Comparison of ENCODE assay signal across 39 cellular contexts in the genomic region with DNA sequence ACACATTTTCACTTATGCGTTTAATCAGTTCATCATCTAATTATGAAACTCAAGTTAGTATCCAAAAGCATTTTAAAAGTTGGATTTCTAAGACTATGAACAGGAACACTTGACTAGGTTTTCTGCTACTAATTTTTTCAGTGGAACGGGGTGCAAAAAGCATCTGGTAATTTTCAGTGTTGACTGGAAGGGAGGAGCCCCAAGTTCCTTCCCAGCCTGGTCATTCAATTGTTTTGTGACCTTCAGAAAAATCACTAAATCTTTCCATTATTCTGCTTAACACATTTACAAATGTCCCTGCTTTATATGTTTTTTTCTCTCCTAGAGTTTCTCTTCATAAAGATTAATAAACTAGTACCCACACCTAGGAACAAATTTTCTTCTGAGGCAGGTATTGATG. TPM values are rescaled to one million over a fixed set of nuclear protein-coding genes. Genes with fewer than 3 reads are reported as not detected.
"Had no signal": no experiment of that assay in that cellular context is flagged by ENCODE, and none has a peak within 500 bp of the region (broad histone marks: within the 10 kb centered on the region; RNA-seq: fewer than 3 reads in every experiment).

No MANE protein-coding gene starts in this region.

- H3K27me3 ChIP-seq: adrenal gland, body of pancreas, brain microvascular endothelial cell, breast epithelium had no signal

- H3K4me3 ChIP-seq: adrenal gland, body of pancreas, breast epithelium had no signal

- H3K9me3 Mint-ChIP-seq: activated CD8-positive, alpha-beta T cell treated with anti-CD3 and anti-CD28 coated beads for 36 hours; activated naive CD4-positive, alpha-beta T cell treated with anti-CD3 and anti-CD28 coated beads for 36 hours; activated T-helper 1 cell treated with anti-CD3 and anti-CD28 coated beads, Interleukin-12 subunit alpha, Interleukin-12 subunit beta, Interleukin-2, Interleukin-4 antibody, amounts not matched to agents 30 ng/mL and 10 ng/mL and 1 ng/mL, durations not matched to agents 14 hours and 24 hours and 36 hours; activated T-helper 17 cell treated with anti-CD3 and anti-CD28 coated beads, Interleukin-2, amount 50 U/mL, for 72 hours; T-helper 2 cell treated with Interferon-gamma antibody and Interleukin-4, amounts not matched to agents 5 μg/mL and 100 μg/mL, for 36 hours had no signal

- FAIRE-seq: astrocyte, TTC549 had no signal

- H3K4me1 ChIP-seq: adrenal gland, body of pancreas, breast epithelium had no signal

- ATAC-seq: activated CD8-positive, alpha-beta T cell treated with anti-CD3 and anti-CD28 coated beads for 36 hours; activated naive CD4-positive, alpha-beta T cell treated with anti-CD3 and anti-CD28 coated beads, Interleukin-2, amount 50 U/mL, for 72 hours; activated T-cell treated with anti-CD3 and anti-CD28 coated beads, Interleukin-2, amount 50 U/mL, for 4 hours; activated T-cell treated with anti-CD3 and anti-CD28 coated beads, Interleukin-2, amount 50 U/mL, for 72 hours; activated T-helper 17 cell treated with anti-CD3 and anti-CD28 coated beads, Interleukin-2, amount 50 U/mL, for 72 hours; body of pancreas had no signal

- H3K4me3 Mint-ChIP-seq: activated B cell treated with CpG ODN at 0.5 μM for 24 hours; activated CD4-positive, alpha-beta memory T cell treated with anti-CD3 and anti-CD28 coated beads for 36 hours; activated CD4-positive, alpha-beta T cell treated with anti-CD3 and anti-CD28 coated beads, Interleukin-2, amount 10 ng/mL, durations not matched to agents 24 days and 14 days; activated CD8-positive, alpha-beta T cell treated with anti-CD3 and anti-CD28 coated beads for 36 hours; activated naive CD4-positive, alpha-beta T cell treated with anti-CD3 and anti-CD28 coated beads for 36 hours; activated naive CD8-positive, alpha-beta T cell treated with anti-CD3 and anti-CD28 coated beads for 36 hours; activated T-cell treated with anti-CD3 and anti-CD28 coated beads, Interleukin-2, amount 50 U/mL, for 4 hours; activated T-cell treated with anti-CD3 and anti-CD28 coated beads, Interleukin-2, amount 50 U/mL, for 72 hours; activated T-helper 1 cell treated with anti-CD3 and anti-CD28 coated beads, Interleukin-12 subunit alpha, Interleukin-12 subunit beta, Interleukin-2, Interleukin-4 antibody, amounts not matched to agents 30 ng/mL and 10 ng/mL and 1 ng/mL, durations not matched to agents 14 hours and 24 hours and 36 hours; activated T-helper 17 cell treated with anti-CD3 and anti-CD28 coated beads, Interleukin-2, amount 50 U/mL, for 72 hours; T-helper 1 cell treated with Interleukin-12 subunit alpha and Interleukin-12 subunit beta and Interleukin-4 antibody, amounts not matched to agents 30 μg/mL and 1 μg/mL, for 36 hours; T-helper 2 cell treated with Interferon-gamma antibody and Interleukin-4, amounts not matched to agents 5 μg/mL and 100 μg/mL, for 36 hours had no signal

- DNase-seq: activated B cell treated with CpG ODN at 0.5 μM for 24 hours; activated CD4-positive, alpha-beta memory T cell treated with anti-CD3 and anti-CD28 coated beads for 36 hours; activated CD4-positive, alpha-beta T cell treated with anti-CD3 and anti-CD28 coated beads for 4 hours; activated CD4-positive, alpha-beta T cell treated with anti-CD3 and anti-CD28 coated beads, Interleukin-2, amount 10 ng/mL, durations not matched to agents 24 days and 14 days; activated CD4-positive, alpha-beta T cell treated with anti-CD3 and anti-CD28 coated beads, Interleukin-2, amount 50 U/mL, for 1 hour; activated CD4-positive, alpha-beta T cell treated with anti-CD3 and anti-CD28 coated beads, Interleukin-2, amount 50 U/mL, for 4 hours; activated CD4-positive, CD25-positive, alpha-beta regulatory T cell treated with anti-CD3 and anti-CD28 coated beads, Interleukin-2, amount 50 U/mL, for 72 hours; activated CD8-positive, alpha-beta memory T cell treated with anti-CD3 and anti-CD28 coated beads, Interleukin-2, amount 50 U/mL, for 4 hours; activated CD8-positive, alpha-beta T cell treated with anti-CD3 and anti-CD28 coated beads for 36 hours; activated effector memory CD4-positive, alpha-beta T cell treated with anti-CD3 and anti-CD28 coated beads, Interleukin-2, amount 50 U/mL, for 16 hours; activated gamma-delta T cell treated with Interleukin-2 at 50 U/mL for 16 hours; activated naive CD4-positive, alpha-beta T cell; activated naive CD4-positive, alpha-beta T cell treated with anti-CD3 and anti-CD28 coated beads for 36 hours; activated naive CD4-positive, alpha-beta T cell treated with anti-CD3 and anti-CD28 coated beads, Interleukin-2, amount 50 U/mL, for 16 hours; activated naive CD8-positive, alpha-beta T cell treated with anti-CD3 and anti-CD28 coated beads for 36 hours; activated T-cell treated with anti-CD3 and anti-CD28 coated beads for 4 hours; activated T-cell treated with anti-CD3 and anti-CD28 coated beads, Interleukin-2, amount 50 U/mL, for 1 hour; activated T-cell treated with anti-CD3 and anti-CD28 coated beads, Interleukin-2, amount 50 U/mL, for 4 hours; activated T-cell treated with anti-CD3 and anti-CD28 coated beads, Interleukin-2, amount 50 U/mL, for 72 hours; adrenal gland; amniotic stem cell; aorta; body of pancreas; brain microvascular endothelial cell; central memory CD4-positive, alpha-beta T cell; SW 1271; T-helper 1 cell; T-helper 2 cell; T-helper 9 cell had no signal

- H3K27ac Mint-ChIP-seq: activated B cell treated with CpG ODN at 0.5 μM for 24 hours; activated CD4-positive, alpha-beta memory T cell treated with anti-CD3 and anti-CD28 coated beads for 36 hours; activated CD4-positive, alpha-beta T cell treated with anti-CD3 and anti-CD28 coated beads, Interleukin-2, amount 10 ng/mL, durations not matched to agents 24 days and 14 days; activated CD8-positive, alpha-beta T cell treated with anti-CD3 and anti-CD28 coated beads for 36 hours; activated naive CD4-positive, alpha-beta T cell treated with anti-CD3 and anti-CD28 coated beads for 36 hours; activated naive CD4-positive, alpha-beta T cell treated with anti-CD3 and anti-CD28 coated beads, Interleukin-2, amount 50 U/mL, for 72 hours; activated naive CD8-positive, alpha-beta T cell treated with anti-CD3 and anti-CD28 coated beads for 36 hours; activated T-cell treated with anti-CD3 and anti-CD28 coated beads, Interleukin-2, amount 50 U/mL, for 72 hours; activated T-helper 1 cell treated with anti-CD3 and anti-CD28 coated beads, Interleukin-12 subunit alpha, Interleukin-12 subunit beta, Interleukin-2, Interleukin-4 antibody, amounts not matched to agents 30 ng/mL and 10 ng/mL and 1 ng/mL, durations not matched to agents 14 hours and 24 hours and 36 hours; activated T-helper 17 cell treated with anti-CD3 and anti-CD28 coated beads, Interleukin-2, amount 50 U/mL, for 72 hours; T-helper 1 cell treated with Interleukin-12 subunit alpha and Interleukin-12 subunit beta and Interleukin-4 antibody, amounts not matched to agents 30 μg/mL and 1 μg/mL, for 36 hours; T-helper 2 cell treated with Interferon-gamma antibody and Interleukin-4, amounts not matched to agents 5 μg/mL and 100 μg/mL, for 36 hours had no signal

- H3K27ac ChIP-seq: adrenal gland, body of pancreas, brain microvascular endothelial cell, breast epithelium, VCaP had no signal

- H3K27me3 Mint-ChIP-seq: activated B cell treated with CpG ODN at 0.5 μM for 24 hours; activated CD4-positive, alpha-beta memory T cell treated with anti-CD3 and anti-CD28 coated beads for 36 hours; activated CD4-positive, alpha-beta T cell treated with anti-CD3 and anti-CD28 coated beads, Interleukin-2, amount 10 ng/mL, durations not matched to agents 24 days and 14 days; activated CD8-positive, alpha-beta T cell treated with anti-CD3 and anti-CD28 coated beads for 36 hours; activated naive CD8-positive, alpha-beta T cell treated with anti-CD3 and anti-CD28 coated beads for 36 hours; activated T-helper 17 cell treated with anti-CD3 and anti-CD28 coated beads, Interleukin-2, amount 50 U/mL, for 72 hours had no signal

- H3K4me1 Mint-ChIP-seq: activated B cell treated with CpG ODN at 0.5 μM for 24 hours; activated CD4-positive, alpha-beta T cell treated with anti-CD3 and anti-CD28 coated beads, Interleukin-2, amount 10 ng/mL, durations not matched to agents 24 days and 14 days; activated naive CD8-positive, alpha-beta T cell treated with anti-CD3 and anti-CD28 coated beads for 36 hours; activated T-helper 17 cell treated with anti-CD3 and anti-CD28 coated beads, Interleukin-2, amount 50 U/mL, for 72 hours had no signal

- H3K9me3 ChIP-seq: adrenal gland, body of pancreas, breast epithelium had no signal

- H3K36me3 ChIP-seq: adrenal gland, brain microvascular endothelial cell, breast epithelium had no signal

- H3K36me3 Mint-ChIP-seq: activated CD4-positive, alpha-beta memory T cell treated with anti-CD3 and anti-CD28 coated beads for 36 hours; activated naive CD4-positive, alpha-beta T cell treated with anti-CD3 and anti-CD28 coated beads, Interleukin-2, amount 50 U/mL, for 72 hours; activated naive CD8-positive, alpha-beta T cell treated with anti-CD3 and anti-CD28 coated beads for 36 hours had no signal

RNA-seq across cellular contexts. Expression of a gene that starts 6.0 kb away (rescaled TPM):
- total RNA-seq: activated B cell treated with CpG ODN at 0.5 μM for 24 hours; activated CD4-positive, alpha-beta memory T cell treated with anti-CD3 and anti-CD28 coated beads for 36 hours; activated CD4-positive, alpha-beta T cell treated with anti-CD3 and anti-CD28 coated beads, Interleukin-2, amount 10 ng/mL, durations not matched to agents 24 days and 14 days; activated CD8-positive, alpha-beta memory T cell treated with anti-CD3 and anti-CD28 coated beads for 36 hours; activated CD8-positive, alpha-beta T cell treated with anti-CD3 and anti-CD28 coated beads for 36 hours; activated naive CD4-positive, alpha-beta T cell treated with anti-CD3 and anti-CD28 coated beads for 36 hours; activated naive CD4-positive, alpha-beta T cell treated with anti-CD3 and anti-CD28 coated beads, Interleukin-2, amount 50 U/mL, for 72 hours; activated naive CD8-positive, alpha-beta T cell treated with anti-CD3 and anti-CD28 coated beads for 36 hours; activated T-cell treated with anti-CD3 and anti-CD28 coated beads, Interleukin-2, amount 50 U/mL, for 4 hours; activated T-cell treated with anti-CD3 and anti-CD28 coated beads, Interleukin-2, amount 50 U/mL, for 72 hours; activated T-helper 1 cell treated with anti-CD3 and anti-CD28 coated beads, Interleukin-12 subunit alpha, Interleukin-12 subunit beta, Interleukin-2, Interleukin-4 antibody, amounts not matched to agents 30 ng/mL and 10 ng/mL and 1 ng/mL, durations not matched to agents 14 hours and 24 hours and 36 hours; activated T-helper 17 cell treated with anti-CD3 and anti-CD28 coated beads, Interleukin-2, amount 50 U/mL, for 72 hours had no signal
